28 cellular contexts compared by ENCODE assay signal in the genomic region with DNA sequence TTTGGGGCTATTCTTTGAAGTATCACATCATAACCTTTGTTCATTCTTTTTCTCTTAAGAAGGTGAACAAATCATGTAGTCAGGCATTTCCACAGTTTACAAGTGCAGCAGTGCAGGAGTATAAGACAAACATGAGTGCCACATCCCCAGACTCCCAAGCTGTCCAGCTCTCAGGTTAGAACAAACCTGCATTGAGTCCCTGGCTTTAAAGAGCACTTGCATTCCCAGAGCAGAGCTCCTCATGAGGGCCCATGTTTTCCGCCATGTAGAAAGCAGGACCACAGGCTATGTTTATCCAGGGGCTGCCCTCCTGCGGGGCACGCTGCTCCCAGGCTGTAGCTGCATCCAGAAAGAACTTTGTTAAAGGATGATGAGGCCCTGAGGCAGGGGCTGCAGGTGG.
"Had no signal": no experiment of that assay in that cellular context is flagged by ENCODE, and none has a peak within 500 bp of the region (broad histone marks: within the 10 kb centered on the region; RNA-seq: fewer than 3 reads in every experiment).

No MANE protein-coding gene starts in this region.

- H3K4me3 ChIP-seq: ascending aorta, cardiac muscle cell, SJCRH30, SK-N-MC had no signal

- ATAC-seq: activated CD8-positive, alpha-beta T cell treated with anti-CD3 and anti-CD28 coated beads for 36 hours; activated T-cell treated with anti-CD3 and anti-CD28 coated beads, Interleukin-2, amount 50 U/mL, for 72 hours; activated T-helper 17 cell treated with anti-CD3 and anti-CD28 coated beads, Interleukin-2, amount 50 U/mL, for 72 hours; Panc1 had no signal

- H3K27ac Mint-ChIP-seq: activated CD4-positive, alpha-beta T cell treated with anti-CD3 and anti-CD28 coated beads, Interleukin-2, amount 10 ng/mL, durations not matched to agents 24 days and 14 days; activated CD8-positive, alpha-beta T cell treated with anti-CD3 and anti-CD28 coated beads for 36 hours; activated naive CD4-positive, alpha-beta T cell treated with anti-CD3 and anti-CD28 coated beads, Interleukin-2, amount 50 U/mL, for 24 hours; activated naive CD8-positive, alpha-beta T cell treated with anti-CD3 and anti-CD28 coated beads, Interleukin-2, amount 10 ng/mL, durations not matched to agents 7 days and 5 days; activated T-cell treated with anti-CD3 and anti-CD28 coated beads, Interleukin-2, amount 50 U/mL, for 72 hours; activated T-helper 17 cell treated with anti-CD3 and anti-CD28 coated beads, Interleukin-2, amount 50 U/mL, for 72 hours had no signal

- H3K4me1 Mint-ChIP-seq: activated CD4-positive, alpha-beta T cell treated with anti-CD3 and anti-CD28 coated beads, Interleukin-2, amount 10 ng/mL, durations not matched to agents 24 days and 14 days; activated naive CD4-positive, alpha-beta T cell treated with anti-CD3 and anti-CD28 coated beads, Interleukin-2, amount 50 U/mL, for 24 hours; activated T-helper 17 cell treated with anti-CD3 and anti-CD28 coated beads, Interleukin-2, amount 50 U/mL, for 72 hours; central memory CD8-positive, alpha-beta T cell had no signal

- H3K27me3 ChIP-seq: ascending aorta, cardiac muscle cell had no signal

- H3K36me3 Mint-ChIP-seq: activated naive CD4-positive, alpha-beta T cell treated with anti-CD3 and anti-CD28 coated beads, Interleukin-2, amount 50 U/mL, for 24 hours; activated naive CD8-positive, alpha-beta T cell treated with anti-CD3 and anti-CD28 coated beads, Interleukin-2, amount 10 ng/mL, durations not matched to agents 7 days and 5 days had no signal

- H3K27ac ChIP-seq: ascending aorta, cardiac muscle cell, SJCRH30, SK-N-MC, WERI-Rb-1 had no signal

- H3K4me3 Mint-ChIP-seq: activated CD4-positive, alpha-beta T cell treated with anti-CD3 and anti-CD28 coated beads, Interleukin-2, amount 10 ng/mL, durations not matched to agents 24 days and 14 days; activated CD8-positive, alpha-beta T cell treated with anti-CD3 and anti-CD28 coated beads for 36 hours; activated naive CD4-positive, alpha-beta T cell treated with anti-CD3 and anti-CD28 coated beads, Interleukin-2, amount 50 U/mL, for 24 hours; activated naive CD8-positive, alpha-beta T cell treated with anti-CD3 and anti-CD28 coated beads, Interleukin-2, amount 10 ng/mL, durations not matched to agents 7 days and 5 days; activated T-cell treated with anti-CD3 and anti-CD28 coated beads, Interleukin-2, amount 50 U/mL, for 72 hours; activated T-helper 17 cell treated with anti-CD3 and anti-CD28 coated beads, Interleukin-2, amount 50 U/mL, for 72 hours; central memory CD8-positive, alpha-beta T cell had no signal

- H3K9me3 Mint-ChIP-seq: activated CD4-positive, alpha-beta T cell treated with anti-CD3 and anti-CD28 coated beads, Interleukin-2, amount 10 ng/mL, durations not matched to agents 24 days and 14 days; activated CD8-positive, alpha-beta T cell treated with anti-CD3 and anti-CD28 coated beads for 36 hours; activated naive CD4-positive, alpha-beta T cell treated with anti-CD3 and anti-CD28 coated beads, Interleukin-2, amount 50 U/mL, for 24 hours; activated naive CD8-positive, alpha-beta T cell treated with anti-CD3 and anti-CD28 coated beads, Interleukin-2, amount 10 ng/mL, durations not matched to agents 7 days and 5 days; activated T-cell treated with anti-CD3 and anti-CD28 coated beads, Interleukin-2, amount 50 U/mL, for 72 hours; activated T-helper 17 cell treated with anti-CD3 and anti-CD28 coated beads, Interleukin-2, amount 50 U/mL, for 72 hours; central memory CD8-positive, alpha-beta T cell had no signal

- H3K36me3 ChIP-seq: ascending aorta, cardiac muscle cell, SJCRH30, WERI-Rb-1 had no signal

- H3K4me1 ChIP-seq: ascending aorta, SJCRH30 had no signal

- H3K9me3 ChIP-seq: ascending aorta, SJCRH30 had no signal

- DNase-seq: activated CD4-positive, alpha-beta T cell treated with anti-CD3 and anti-CD28 coated beads, Interleukin-2, amount 10 ng/mL, durations not matched to agents 24 days and 14 days; activated CD4-positive, alpha-beta T cell treated with anti-CD3 and anti-CD28 coated beads, Interleukin-2, amount 50 U/mL, for 4 hours; activated CD8-positive, alpha-beta T cell treated with anti-CD3 and anti-CD28 coated beads for 36 hours; activated effector memory CD4-positive, alpha-beta T cell treated with anti-CD3 and anti-CD28 coated beads, Interleukin-2, amount 50 U/mL, for 16 hours; activated naive CD4-positive, alpha-beta T cell treated with Interleukin-2 at 50 U/mL for 16 hours; activated naive CD8-positive, alpha-beta T cell treated with anti-CD3 and anti-CD28 coated beads, Interleukin-2, amount 10 ng/mL, durations not matched to agents 7 days and 5 days; activated T-cell treated with anti-CD3 and anti-CD28 coated beads, Interleukin-2, amount 50 U/mL, for 1 hour; activated T-cell treated with anti-CD3 and anti-CD28 coated beads, Interleukin-2, amount 50 U/mL, for 72 hours; amygdala; NCI-H1092 treated with DMSO at 0.1 percent for 48 hours; NCI-H146; NCI-H187; NCI-H2107; NCI-H226; NCI-H446 treated with DMSO at 0.1 percent for 48 hours; NCI-H524; NCI-H69; SHP77; SJCRH30; T1000; WERI-Rb-1 had no signal

- H3K27me3 Mint-ChIP-seq: activated CD8-positive, alpha-beta T cell treated with anti-CD3 and anti-CD28 coated beads for 36 hours; central memory CD8-positive, alpha-beta T cell had no signal
